In genomic region chr3:158106773-158107461, GRCh38 we compare ENCODE assay signal across 8 cellular contexts. TPM values are rescaled to one million over a fixed set of nuclear protein-coding genes. Genes with fewer than 3 reads are reported as not detected.
A peak's percentile ranks its signal among the peaks of the same experiment; 100 is the strongest.
DNase-seq lines count a peak whose midpoint lies in the region; ATAC-seq, FAIRE-seq and TF ChIP-seq lines count a peak whose summit lies in the region.

No MANE protein-coding gene starts in this region.

- H2BK5ac ChIP-seq in neuronal stem cell (ENCODE audit: low read length), result no peak overlapping the region

- H3K27ac ChIP-seq in neuronal stem cell (replicated peaks; ENCODE audit: low read length), result no peak overlapping the region

- WGBS in neuronal stem cell (ENCODE audit: extremely low coverage in 2 of 2, insufficient read length in 2 of 2, insufficient replicate concordance in 1 of 2), 2 donors, result no CpG with 5 or more reads among the region's 37 CpGs

- H3K4ac ChIP-seq in neuronal stem cell (ENCODE audit: low read length), result no peak overlapping the region

- H3K4me1 ChIP-seq in neuronal stem cell (ENCODE audit: control insufficient read depth in 2 of 2, insufficient read depth in 1 of 2, low read depth in 1 of 2, low read length in 2 of 2), result peaks cover 0 to 19% of the 10 kb centered on the region in 2 donors

- no peak overlapping the region for H2AK5ac ChIP-seq in neuronal stem cell (ENCODE audit: low read depth, low read length)

- no peak for FAIRE-seq in D721Med (lab: Jason Lieb, UNC)

- H3K9ac ChIP-seq in neuronal stem cell (ENCODE audit: low read depth, low read length, poor library complexity), result no peak overlapping the region

- H4K8ac ChIP-seq in neuronal stem cell (ENCODE audit: low read depth, low read length), result peak overlapping the region; percentile 7

- TF ChIP-seq CTCF in astrocyte of the spinal cord (IDR thresholded peaks at IDR 0.05; ENCODE audit: low read depth, low read length), result no peak
- TF ChIP-seq CTCF in D721Med (IDR thresholded peaks at IDR 0.05; ENCODE audit: insufficient read depth, missing control alignments), result no peak

- H2BK120ac ChIP-seq in neuronal stem cell (ENCODE audit: low read depth, low read length), result no peak overlapping the region

- H3K79me1 ChIP-seq in neuronal stem cell (ENCODE audit: low read depth, low read length), result peaks cover 3% of the 10 kb centered on the region

- H3K18ac ChIP-seq in neuronal stem cell (ENCODE audit: low read length), result no peak overlapping the region

- peaks cover 0 to 1% of the 10 kb centered on the region in 2 donors for H3K9me3 ChIP-seq in neuronal stem cell (replicated peaks in 1 of 2; ENCODE audit: control insufficient read depth in 2 of 2, insufficient read depth in 1 of 2, low read depth in 1 of 2, low read length in 2 of 2)

- H3K23ac ChIP-seq in neuronal stem cell (ENCODE audit: low read depth, low read length, poor library complexity), result peak overlapping the region; percentile 20

- no peak overlapping the region for H2BK15ac ChIP-seq in neuronal stem cell (ENCODE audit: low read length)

- peak; percentile 64 for DNase-seq in activated effector memory CD4-positive, alpha-beta T cell treated with anti-CD3 and anti-CD28 coated beads, Interleukin-2, amount 50 U/mL, for 16 hours
- DNase-seq in activated effector memory CD4-positive, alpha-beta T cell treated with Interleukin-2 at 50 U/mL for 16 hours, result no peak
- DNase-seq in NCI-H2196 (lab: John Stamatoyannopoulos, UW; ENCODE audit: unreplicated experiment) (peak; percentile 73), astrocyte of the spinal cord (ENCODE audit: low read depth, low spot score) (peak; percentile 35), neuronal stem cell (ENCODE audit: low spot score) (no peak), NCI-H1436 treated with DMSO at 0.1 percent for 48 hours (lab: John Stamatoyannopoulos, UW) (no peak), D721Med (ENCODE audit: insufficient read length, low spot score) (no peak)

- H3K4me3 ChIP-seq in astrocyte of the spinal cord (ENCODE audit: low read depth, low read length) (peak overlapping the region; percentile 38), neuronal stem cell (ENCODE audit: low read length in 2 of 2) (peak overlapping the region in 1 of 2 donors; percentile 5)

- no peak overlapping the region for H4K91ac ChIP-seq in neuronal stem cell (ENCODE audit: low read depth, low read length, poor library complexity)

- no peak overlapping the region for H2BK12ac ChIP-seq in neuronal stem cell (ENCODE audit: low read length)

- peaks cover 35 to 73% (median 65%) of the 10 kb centered on the region in 3 experiments for H3K27me3 ChIP-seq in neuronal stem cell (ENCODE audit: control insufficient read depth in 3 of 3, insufficient read depth in 3 of 3, low read depth in 1 of 3, low read length in 3 of 3)

- no peaks in the 10 kb centered on the region for H3K36me3 ChIP-seq in neuronal stem cell (replicated peaks in 1 of 2; ENCODE audit: control insufficient read depth in 2 of 2, insufficient read depth in 2 of 2, low read length in 2 of 2)

- in situ Hi-C loops in astrocyte of the spinal cord (cut with HindIII; ENCODE audit: low sequenced_read_pairs), result no loop called here

- no peak overlapping the region for H3K14ac ChIP-seq in neuronal stem cell (ENCODE audit: low read length)

- peak overlapping the region; percentile 92 for H2AFZ ChIP-seq in neuronal stem cell (ENCODE audit: low read length)

- H3K4me2 ChIP-seq in neuronal stem cell (ENCODE audit: insufficient read depth, low read length, poor library complexity, severe bottlenecking), result peak overlapping the region; percentile 13

- no peak for ATAC-seq in HG02870 (IDR thresholded peaks at IDR 0.05; ENCODE audit: unreplicated experiment)

RNA-seq across cellular contexts. Expression of gene SHOX2, which starts 0.7 kb away (rescaled TPM):
- not detected for polyA plus RNA-seq in neuronal stem cell (2013, experiment 1 of 2)
- polyA plus RNA-seq in neuronal stem cell (2013, experiment 2 of 2), result not detected

RNA-seq across cellular contexts. Expression of gene RSRC1, which starts 3.0 kb away (rescaled TPM):
- 42.5 TPM for polyA plus RNA-seq in neuronal stem cell (2013, experiment 1 of 2)
- 41.8 TPM for polyA plus RNA-seq in neuronal stem cell (2013, experiment 2 of 2)

Comparison
In these comparisons a context has a peak if more than half of its experiments do, and no peak if none do; other contexts are left out.
1. DNase-seq: peak in activated effector memory CD4-positive, alpha-beta T cell treated with anti-CD3 and anti-CD28 coated beads, Interleukin-2, amount 50 U/mL, for 16 hours (single experiment), NCI-H2196 (single experiment) and astrocyte of the spinal cord (single experiment); none in activated effector memory CD4-positive, alpha-beta T cell treated with Interleukin-2 at 50 U/mL for 16 hours (single experiment), neuronal stem cell (single experiment), NCI-H1436 treated with DMSO at 0.1 percent for 48 hours (single experiment) and D721Med (single experiment).